ENCODE assay signal across 8 cellular contexts in genomic region chr9:2018764-2019548, GRCh38.
DNase-seq lines count a peak whose midpoint lies in the region; ATAC-seq and TF ChIP-seq lines count a peak whose summit lies in the region.

No MANE protein-coding gene starts in this region.

- no peak overlapping the region for H3K9ac ChIP-seq in rectal smooth muscle tissue (ENCODE audit: low read length)

- ATAC-seq in HG03045 (IDR thresholded peaks at IDR 0.05; ENCODE audit: unreplicated experiment), result no peak

- peak; percentile 57 for DNase-seq in GM12865 (ENCODE audit: low read depth)
- peak; percentile 13 for DNase-seq in epithelial cell of esophagus (ENCODE audit: low read depth)
- no peak for DNase-seq in NCI-H187 treated with DMSO at 0.1 percent for 48 hours (lab: John Stamatoyannopoulos, UW)
- DNase-seq in NCI-H748 treated with DMSO at 0.1 percent for 48 hours (lab: John Stamatoyannopoulos, UW), result no peak
- DNase-seq in NCI-H146 (lab: John Stamatoyannopoulos, UW), result no peak

- peak overlapping the region; percentile 98 for H3K27ac Mint-ChIP-seq in T-helper 1 cell treated with Interleukin-12 subunit alpha and Interleukin-12 subunit beta and Interleukin-4 antibody, amounts not matched to agents 30 μg/mL and 1 μg/mL, for 36 hours

- H3K9me3 Mint-ChIP-seq in T-helper 1 cell treated with Interleukin-12 subunit alpha and Interleukin-12 subunit beta and Interleukin-4 antibody, amounts not matched to agents 30 μg/mL and 1 μg/mL, for 36 hours, result no peaks in the 10 kb centered on the region

- peaks cover 62% of the 10 kb centered on the region for H3K4me1 Mint-ChIP-seq in T-helper 1 cell treated with Interleukin-12 subunit alpha and Interleukin-12 subunit beta and Interleukin-4 antibody, amounts not matched to agents 30 μg/mL and 1 μg/mL, for 36 hours (ENCODE audit: low read depth)

- H3K36me3 ChIP-seq in rectal smooth muscle tissue (ENCODE audit: control insufficient read depth, insufficient read depth, low read length), result no peaks in the 10 kb centered on the region

- no peaks in the 10 kb centered on the region for H3K27me3 ChIP-seq in rectal smooth muscle tissue (ENCODE audit: control insufficient read depth, insufficient read depth, low read length)

- H3K4me3 Mint-ChIP-seq in T-helper 1 cell treated with Interleukin-12 subunit alpha and Interleukin-12 subunit beta and Interleukin-4 antibody, amounts not matched to agents 30 μg/mL and 1 μg/mL, for 36 hours, result peak overlapping the region; percentile 96

- peaks cover 17% of the 10 kb centered on the region for H3K36me3 Mint-ChIP-seq in T-helper 1 cell treated with Interleukin-12 subunit alpha and Interleukin-12 subunit beta and Interleukin-4 antibody, amounts not matched to agents 30 μg/mL and 1 μg/mL, for 36 hours (ENCODE audit: low read depth)

- no peaks in the 10 kb centered on the region for H3K27me3 Mint-ChIP-seq in T-helper 1 cell treated with Interleukin-12 subunit alpha and Interleukin-12 subunit beta and Interleukin-4 antibody, amounts not matched to agents 30 μg/mL and 1 μg/mL, for 36 hours (ENCODE audit: low read depth)

- peak overlapping the region; percentile 76 for H3K4me3 ChIP-seq in GM12865 (ENCODE audit: low read depth, low read length)
- H3K4me3 ChIP-seq in epithelial cell of esophagus (ENCODE audit: low read length), result peak overlapping the region; percentile 85
- peak overlapping the region; percentile 95 for H3K4me3 ChIP-seq in rectal smooth muscle tissue (ENCODE audit: low read length)

- peak overlapping the region; percentile 95 for H3K27ac ChIP-seq in rectal smooth muscle tissue (ENCODE audit: low read depth, low read length)

- H3K4me1 ChIP-seq in rectal smooth muscle tissue (ENCODE audit: control insufficient read depth, insufficient read depth, low read length), result peaks cover 27% of the 10 kb centered on the region

- TF ChIP-seq CTCF in GM12865 (IDR thresholded peaks at IDR 0.05; ENCODE audit: insufficient read depth, low read depth, low read length, missing control alignments) (no peak), epithelial cell of esophagus (IDR thresholded peaks at IDR 0.05; ENCODE audit: insufficient read depth, low read depth, low read length, missing control alignments) (no peak)

Comparison
In these comparisons a context has a peak if more than half of its experiments do, and no peak if none do; other contexts are left out.
1. DNase-seq: peak in GM12865 (single experiment) and epithelial cell of esophagus (single experiment); none in NCI-H187 treated with DMSO at 0.1 percent for 48 hours (single experiment), NCI-H748 treated with DMSO at 0.1 percent for 48 hours (single experiment) and NCI-H146 (single experiment).
2. Peak in every context shown above with its lines, with median percentiles within 50 percentile points of each other: H3K4me3 ChIP-seq.